In genomic region chr9:35911690-35912089, GRCh38 we compare ENCODE assay signal across 17 cellular contexts. TPM values are rescaled to one million over a fixed set of nuclear protein-coding genes. Genes with fewer than 3 reads are reported as not detected.
DNase-seq lines count a peak whose midpoint lies in the region; ATAC-seq, FAIRE-seq and TF ChIP-seq lines count a peak whose summit lies in the region.
"Had no signal": no experiment of that assay in that cellular context is flagged by ENCODE, and none has a peak within 500 bp of the region (broad histone marks: within the 10 kb centered on the region; RNA-seq: fewer than 3 reads in every experiment).

No MANE protein-coding gene starts in this region.

- 52 to 63% methylated on average over 10 of the region's 10 CpGs for WGBS in heart right ventricle, 2 donors
- WGBS in sigmoid colon, 2 donors = 75 to 83% methylated on average over 10 of the region's 10 CpGs

- no peak overlapping the region for H3K9ac ChIP-seq in Loucy (ENCODE audit: low read depth, low read length, poor library complexity, severe bottlenecking)

- no peak for TF ChIP-seq EP300 in sigmoid colon (IDR thresholded peaks at IDR 0.05)

- no peaks in the 10 kb centered on the region for H4K20me1 ChIP-seq in Loucy (ENCODE audit: insufficient read depth, low read length, poor library complexity, severe bottlenecking)

- no peak for TF ChIP-seq CTCF in Loucy (conservative IDR thresholded peaks at IDR 0.05; ENCODE audit: low read length)
- no peak for TF ChIP-seq CTCF in heart right ventricle (IDR thresholded peaks at IDR 0.05)
- no peak for TF ChIP-seq CTCF in sigmoid colon (IDR thresholded peaks at IDR 0.05)

- FAIRE-seq in RCC 7860 (lab: Jason Lieb, UNC) = no peak
- FAIRE-seq: GM12891 had no signal

- H3K36me3 ChIP-seq in ACC112 (ENCODE audit: insufficient read depth, low read length) (no peaks in the 10 kb centered on the region), Loucy (ENCODE audit: insufficient read depth, low read length) (no peaks in the 10 kb centered on the region), heart right ventricle (no peaks in the 10 kb centered on the region), sigmoid colon (no peaks in the 10 kb centered on the region)

- intact Hi-C loops in heart right ventricle (cut with DNase I) = no loop called here
- intact Hi-C loops in sigmoid colon (cut with DNase I) = no loop called here

- ATAC-seq in heart right ventricle = no peak
- no peak for ATAC-seq in HG02763 (IDR thresholded peaks at IDR 0.05; ENCODE audit: unreplicated experiment)

- peaks cover 7% of the 10 kb centered on the region for H3F3A ChIP-seq in Loucy (ENCODE audit: low read depth)

- H3K4me1 ChIP-seq in ACC112 (ENCODE audit: control insufficient read depth, insufficient read depth, low read length, unreplicated experiment) = peaks cover 44% of the 10 kb centered on the region
- H3K4me1 ChIP-seq in Loucy (ENCODE audit: insufficient read depth, low read length, poor library complexity, severe bottlenecking) = peaks cover 20% of the 10 kb centered on the region
- H3K4me1 ChIP-seq in heart right ventricle = peaks cover 26 to 93% (median 79%) of the 10 kb centered on the region in 9 donors
- H3K4me1 ChIP-seq in sigmoid colon = peaks cover 0 to 57% (median 45%) of the 10 kb centered on the region in 4 donors

- H3K27me3 ChIP-seq in ACC112 (ENCODE audit: insufficient read depth, low read length) = no peaks in the 10 kb centered on the region
- no peaks in the 10 kb centered on the region for H3K27me3 ChIP-seq in Loucy (ENCODE audit: insufficient read depth, low read length, poor library complexity, severe bottlenecking)
- no peaks in the 10 kb centered on the region for H3K27me3 ChIP-seq in heart right ventricle
- no peaks in the 10 kb centered on the region for H3K27me3 ChIP-seq in sigmoid colon

- no peaks in the 10 kb centered on the region for H3K9me3 ChIP-seq in Loucy (ENCODE audit: insufficient read depth, low read depth, low read length)
- no peaks in the 10 kb centered on the region for H3K9me3 ChIP-seq in heart right ventricle
- no peaks in the 10 kb centered on the region for H3K9me3 ChIP-seq in sigmoid colon

- H3K4me3 ChIP-seq in ACC112 (ENCODE audit: low read depth, low read length) (no peak overlapping the region), Loucy (ENCODE audit: low read length, poor library complexity, severe bottlenecking) (no peak overlapping the region), heart right ventricle (peak overlapping the region in 9 of 10 donors; percentile 8 to 54 (median 47)), sigmoid colon (no peak overlapping the region)

- DNase-seq in heart right ventricle = peak in 1 of 2 donors; percentile 39
- DNase-seq in sigmoid colon = no peak
- no peak for DNase-seq in RCC 7860 (ENCODE audit: low spot score)
- no peak for DNase-seq in NCI-H1105 (lab: John Stamatoyannopoulos, UW)
- DNase-seq in anterior cingulate cortex (lab: John Stamatoyannopoulos, UW) = no peak
- DNase-seq: activated naive CD4-positive, alpha-beta T cell treated with Interleukin-2 at 50 U/mL for 16 hours; GDM1; NCI-H2081 treated with DMSO at 0.1 percent for 48 hours; NCI-H524 treated with DMSO at 0.1 percent for 48 hours; posterior cingulate gyrus had no signal

- peak overlapping the region; percentile 45 for H3K4me2 ChIP-seq in Loucy (ENCODE audit: low read depth, low read length, poor library complexity, severe bottlenecking)

- H3K9me2 ChIP-seq in Loucy (replicated peaks; ENCODE audit: low read depth, low read length) = no peaks in the 10 kb centered on the region

- H2AFZ ChIP-seq in ACC112 (ENCODE audit: low read length, unreplicated experiment) (peak overlapping the region; percentile 61), Loucy (ENCODE audit: low read length) (no peak overlapping the region)

- no peak overlapping the region for H3K27ac ChIP-seq in ACC112 (ENCODE audit: low read depth, low read length)
- H3K27ac ChIP-seq in heart right ventricle = peak overlapping the region; percentile 84 to 98 (median 93)
- peak overlapping the region in 3 of 4 donors; percentile 93 to 97 (median 93) for H3K27ac ChIP-seq in sigmoid colon

- TF ChIP-seq POLR2A in sigmoid colon (IDR thresholded peaks at IDR 0.05) = no peak

- H3K79me2 ChIP-seq in ACC112 (ENCODE audit: control insufficient read depth, insufficient read depth, low read length, unreplicated experiment) (no peaks in the 10 kb centered on the region), Loucy (ENCODE audit: insufficient read depth, low read length) (no peaks in the 10 kb centered on the region)

RNA-seq across cellular contexts. Expression of gene SPAAR, which starts 2.4 kb away (rescaled TPM):
- total RNA-seq in heart right ventricle (10 to 100 TPM in 2 of 10 donors, 1 to 10 TPM in 8; 2.8 to 14.4 (median 5.0) TPM), sigmoid colon (1 to 10 TPM in 3 of 4 donors, under 1 TPM in 1; 0.82 to 5.5 (median 2.1) TPM)
- polyA plus RNA-seq in heart right ventricle (10 to 100 TPM in 1 of 2 donors, 1 to 10 TPM in 1; 7.4 to 20.8 TPM), sigmoid colon (1 to 10 TPM in 1 of 3 donors, not detected in 2; 2.5 TPM)
- polyA plus RNA-seq: IgD-negative memory B cell had no signal

RNA-seq across cellular contexts. Expression of gene HRCT1, which starts 5.7 kb away (rescaled TPM):
- total RNA-seq in heart right ventricle = 1 to 10 TPM; 1.5 to 6.1 (median 2.2) TPM
- 10 to 100 TPM in 1 of 2 donors, 1 to 10 TPM in 1; 7.2 to 13.9 TPM for polyA plus RNA-seq in heart right ventricle
- 1 to 10 TPM; 2.1 to 6.4 (median 4.0) TPM for total RNA-seq in sigmoid colon
- polyA plus RNA-seq in sigmoid colon = 10 to 100 TPM in 2 of 3 donors, 1 to 10 TPM in 1; 4.2 to 88.5 (median 12.7) TPM
- total RNA-seq: epithelial cell of proximal tubule had no signal
- polyA plus RNA-seq: IgD-negative memory B cell had no signal

RNA-seq across cellular contexts. Expression of gene OR13J1, which starts 41.5 kb away (rescaled TPM):
- total RNA-seq in heart right ventricle (not detected), sigmoid colon (not detected)
- polyA plus RNA-seq in heart right ventricle (not detected), sigmoid colon (not detected)
- total RNA-seq: epithelial cell of proximal tubule, liver had no signal
- polyA plus RNA-seq: IgD-negative memory B cell, liver had no signal

RNA-seq across cellular contexts. Expression of gene OR2S2, which starts 46.3 kb away (rescaled TPM):
- total RNA-seq in heart right ventricle (not detected), sigmoid colon (not detected)
- polyA plus RNA-seq in heart right ventricle (not detected), sigmoid colon (not detected)
- total RNA-seq: epithelial cell of proximal tubule, liver had no signal
- polyA plus RNA-seq: IgD-negative memory B cell, liver had no signal

Comparison
In these comparisons a context has a peak if more than half of its experiments do, and no peak if none do; other contexts are left out.
1. H3K4me3 ChIP-seq: peak in heart right ventricle (9 of 10); none in ACC112 (single experiment), Loucy (single experiment) and sigmoid colon (0 of 4).